Comparison of ENCODE assay signal across 8 cellular contexts in genomic region chr6:41735427-41736206, GRCh38. TPM values are rescaled to one million over a fixed set of nuclear protein-coding genes. Genes with fewer than 3 reads are reported as not detected.
DNase-seq lines count a peak whose midpoint lies in the region; ATAC-seq and TF ChIP-seq lines count a peak whose summit lies in the region.

TFEB (minus strand) TSS chr6:41735608; CDS start chr6:41691213, 44,395 bp downstream.

- H3K4me3 ChIP-seq in AG09309 (ENCODE audit: control insufficient read depth, low read depth, low read length) = peak within 1 kb of the TSS; percentile 78

- in situ Hi-C loops in GM18951 (cut with MboI; ENCODE audit: low sequenced_read_pairs, unreplicated experiment) = no loop called here

- DNase-seq in AG09309 (ENCODE audit: low read depth) (no peak), NCI-H446 (lab: John Stamatoyannopoulos, UW) (peak; percentile 71 to 91), cerebellum (ENCODE audit: low spot score) (peak; percentile 97), kidney glomerular epithelial cell (lab: John Stamatoyannopoulos, UW) (peak; percentile 85)
- peak; percentile 88 for DNase-seq in activated CD4-positive, alpha-beta T cell treated with anti-CD3 and anti-CD28 coated beads for 24 hours (ENCODE audit: low read depth in 2 of 2)
- DNase-seq in stimulated activated CD4-positive, alpha-beta T cell treated with anti-CD3 and anti-CD28 coated beads, Interleukin-1b, Interleukin-23, amount 100 ng/mL, for 1 hour (ENCODE audit: low read depth in 2 of 2) = peak; percentile 81 to 94

- peak; percentile 50 for ATAC-seq in HG03280 (IDR thresholded peaks at IDR 0.05; ENCODE audit: unreplicated experiment)

- peak; percentile 83 for TF ChIP-seq CTCF in AG09309 (IDR thresholded peaks at IDR 0.05; ENCODE audit: control insufficient read depth, insufficient read depth, low read depth, low read length, missing control alignments)

- peak; percentile 49 for TF ChIP-seq POLR2A in GM18951 (IDR thresholded peaks at IDR 0.05; ENCODE audit: extremely low read depth, insufficient read depth, insufficient read length)

RNA-seq across cellular contexts. Expression of gene TFEB, which starts in this region (rescaled TPM):
- 1.9 TPM for total RNA-seq in cerebellum
